Comparison of ENCODE assay signal across 24 cellular contexts in the genomic region with DNA sequence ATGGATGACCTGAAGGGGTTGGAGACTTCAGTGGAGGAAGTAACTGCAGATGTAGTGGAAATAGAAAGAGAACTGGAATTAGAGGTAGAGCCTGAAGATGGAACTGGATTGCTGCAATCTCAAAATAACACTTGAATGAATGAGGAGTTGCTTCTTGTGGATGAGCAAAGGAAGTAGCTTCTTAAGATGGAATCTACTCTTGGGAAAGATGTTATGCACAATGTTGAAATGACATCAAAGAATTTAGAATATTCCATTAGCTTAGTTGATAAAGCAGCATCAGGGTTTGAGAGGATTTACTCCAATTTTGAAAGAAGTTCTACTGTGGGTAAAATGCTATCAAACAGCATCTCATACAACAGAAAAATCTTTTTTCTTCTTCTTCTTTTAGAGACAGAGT.
"Had no signal": no experiment of that assay in that cellular context is flagged by ENCODE, and none has a peak within 500 bp of the region (broad histone marks: within the 10 kb centered on the region; RNA-seq: fewer than 3 reads in every experiment).

No MANE protein-coding gene starts in this region.

- H3K4me1 ChIP-seq: foreskin keratinocyte, gastroesophageal sphincter, heart left ventricle, left lung, lower lobe of right lung, psoas muscle, sigmoid colon, spleen, testis, tibial artery had no signal

- FAIRE-seq: colon, islet of Langerhans had no signal

- H3K4me2 ChIP-seq: hepatocyte had no signal

- DNase-seq: dorsolateral prefrontal cortex; effector CD4-positive, alpha-beta T cell; foreskin keratinocyte; heart left ventricle; left cardiac atrium; left lung; lower lobe of right lung; natural killer cell; occipital lobe; ovary; psoas muscle; right cardiac atrium; sigmoid colon; spleen; stimulated activated CD4-positive, alpha-beta T cell treated with anti-CD3 and anti-CD28 coated beads, Interleukin-4, amount 100 ng/mL, for 4 hours; stimulated activated naive CD8-positive, alpha-beta T cell treated with anti-CD3 and anti-CD28 coated beads, Interleukin-15, Interleukin-2, amounts not matched to agents 100 U/mL and 50 U/mL, for 24 hours; substantia nigra; testis; tibial artery had no signal

- H3K79me2 ChIP-seq: hepatocyte had no signal

- H2AFZ ChIP-seq: hepatocyte had no signal

- H3K27ac ChIP-seq: dorsolateral prefrontal cortex, foreskin keratinocyte, gastroesophageal sphincter, heart left ventricle, hepatocyte, left lung, lower lobe of right lung, ovary, psoas muscle, sigmoid colon, skin epidermis, spleen, testis, tibial artery had no signal

- H3K27me3 ChIP-seq: dorsolateral prefrontal cortex, foreskin keratinocyte, gastroesophageal sphincter, hepatocyte, left lung, ovary, sigmoid colon, spleen, testis, tibial artery had no signal

- H3K36me3 ChIP-seq: gastroesophageal sphincter, heart left ventricle, left lung, lower lobe of right lung, ovary, sigmoid colon, spleen, tibial artery had no signal

- H3K9me3 ChIP-seq: gastroesophageal sphincter, heart left ventricle, left lung, lower lobe of right lung, ovary, psoas muscle, sigmoid colon, spleen, testis, tibial artery had no signal

- H3K4me3 ChIP-seq: dorsolateral prefrontal cortex, gastroesophageal sphincter, heart left ventricle, hepatocyte, left lung, lower lobe of right lung, ovary, psoas muscle, sigmoid colon, skin epidermis, spleen, testis, tibial artery had no signal
